ENCODE assay signal across 7 cellular contexts in the genomic region with DNA sequence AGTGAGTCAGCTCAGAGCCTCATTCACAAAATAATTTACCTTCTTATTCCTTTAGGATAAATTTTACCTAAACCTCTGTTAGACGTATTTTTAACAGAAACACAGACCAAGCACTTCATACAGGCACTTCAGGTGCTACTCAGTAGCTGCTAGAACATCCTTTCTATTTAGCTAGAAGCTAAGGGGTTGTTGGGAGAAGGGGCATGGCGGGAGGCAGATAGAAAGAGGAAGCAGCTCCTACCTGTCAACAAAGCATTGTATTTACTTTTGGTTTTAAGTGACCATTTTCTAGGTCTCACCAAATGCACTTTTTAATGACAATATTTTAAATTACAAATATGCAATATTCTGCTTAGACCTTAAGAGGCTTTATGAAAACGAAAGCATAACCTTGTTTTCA.
ATAC-seq lines count a peak whose summit lies in the region.

No MANE protein-coding gene starts in this region.

- ATAC-seq in GM18498 (IDR thresholded peaks at IDR 0.05; ENCODE audit: unreplicated experiment) (peak; percentile 80), GM18867 (IDR thresholded peaks at IDR 0.05; ENCODE audit: unreplicated experiment) (peak; percentile 96), GM19395 (IDR thresholded peaks at IDR 0.05; ENCODE audit: unreplicated experiment) (peak; percentile 79), GM21576 (IDR thresholded peaks at IDR 0.05; ENCODE audit: unreplicated experiment) (peak; percentile 62), HG02798 (IDR thresholded peaks at IDR 0.05; ENCODE audit: poor library complexity, unreplicated experiment) (peak; percentile 64), HG03159 (IDR thresholded peaks at IDR 0.05; ENCODE audit: unreplicated experiment) (peak; percentile 54), HG03565 (IDR thresholded peaks at IDR 0.05; ENCODE audit: unreplicated experiment) (peak; percentile 75)

Comparison
In these comparisons a context has a peak if more than half of its experiments do, and no peak if none do; other contexts are left out.
1. Peak in every context shown above with its lines: ATAC-seq.